Comparison of ENCODE assay signal across 9 cellular contexts in the genomic region with DNA sequence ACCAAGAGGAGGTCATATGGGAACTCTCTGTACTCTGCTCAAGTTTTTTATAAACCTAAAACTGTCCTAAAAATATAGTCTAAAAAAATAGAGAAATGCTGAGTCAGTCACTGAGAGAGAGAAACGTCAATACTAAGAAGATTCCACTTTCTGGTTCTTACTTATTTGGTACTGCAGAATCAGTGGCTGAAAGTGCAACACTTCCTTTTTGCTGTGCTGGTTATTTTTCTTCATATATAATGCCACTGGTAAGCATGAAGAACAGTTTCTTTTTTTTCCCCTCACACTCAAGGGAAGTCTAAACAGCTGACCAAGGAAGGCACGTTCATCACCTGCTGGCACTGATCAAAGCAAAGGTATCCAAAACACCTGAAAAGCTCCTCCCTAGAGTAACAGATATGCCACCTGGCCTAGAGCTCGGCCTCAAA. TPM values are rescaled to one million over a fixed set of nuclear protein-coding genes. Genes with fewer than 3 reads are reported as not detected.
DNase-seq lines count a peak whose midpoint lies in the region; ATAC-seq and TF ChIP-seq lines count a peak whose summit lies in the region.
"Had no signal": no experiment of that assay in that cellular context is flagged by ENCODE, and none has a peak within 500 bp of the region (broad histone marks: within the 10 kb centered on the region; RNA-seq: fewer than 3 reads in every experiment).

No MANE protein-coding gene starts in this region.

- peaks cover 0 to 25% of the 10 kb centered on the region in 2 donors for H3K36me3 ChIP-seq in left lung
- H3K36me3 ChIP-seq in WERI-Rb-1: no peaks in the 10 kb centered on the region

- H3K27ac ChIP-seq in left lung (peak overlapping the region in 1 of 2 donors; percentile 8), WERI-Rb-1 (no peak overlapping the region)

- DNase-seq in left lung: no peak
- DNase-seq in WERI-Rb-1: no peak
- no peak for DNase-seq in stimulated activated CD4-positive, alpha-beta T cell treated with anti-CD3 and anti-CD28 coated beads, Interleukin-2, amount 100 ng/mL, for 48 hours
- no peak for DNase-seq in NCI-H187 (lab: John Stamatoyannopoulos, UW)
- no peak for DNase-seq in posterior vena cava (ENCODE audit: low spot score)
- DNase-seq: mammary epithelial cell had no signal

- no peak overlapping the region for H3K4me3 ChIP-seq in left lung
- no peak overlapping the region for H3K4me3 ChIP-seq in WERI-Rb-1 (ENCODE audit: low read depth, low read length)

- TF ChIP-seq CTCF in left lung (IDR thresholded peaks at IDR 0.05): no peak
- TF ChIP-seq CTCF in WERI-Rb-1 (IDR thresholded peaks at IDR 0.05; ENCODE audit: low read depth, low read length): no peak

- ATAC-seq in GM18505 (IDR thresholded peaks at IDR 0.05; ENCODE audit: unreplicated experiment): peak; percentile 76
- ATAC-seq in GM21423 (IDR thresholded peaks at IDR 0.05; ENCODE audit: unreplicated experiment): peak; percentile 69
- ATAC-seq in HG03565 (IDR thresholded peaks at IDR 0.05; ENCODE audit: unreplicated experiment): peak; percentile 79
- ATAC-seq in left lung: peak; percentile 24

- no peaks in the 10 kb centered on the region for H3K4me1 ChIP-seq in left lung

- TF ChIP-seq POLR2A in GM18505 (IDR thresholded peaks at IDR 0.05; ENCODE audit: borderline replicate concordance, extremely low read depth, insufficient read depth, insufficient read length): no peak

- no peaks in the 10 kb centered on the region for H3K27me3 ChIP-seq in left lung
- H3K27me3 ChIP-seq in WERI-Rb-1 (ENCODE audit: insufficient read depth, low read depth, severe bottlenecking): no peaks in the 10 kb centered on the region

- H3K9me3 ChIP-seq in left lung (no peaks in the 10 kb centered on the region), WERI-Rb-1 (ENCODE audit: severe bottlenecking) (no peaks in the 10 kb centered on the region)

- intact Hi-C loops in left lung (cut with DNase I) (no loop called here), posterior vena cava (cut with DNase I) (no loop called here)

RNA-seq across cellular contexts. Expression of gene N4BP2L1, which starts 44.3 kb away (rescaled TPM):
- total RNA-seq in left lung (10 to 100 TPM; 12.4 to 13.4 TPM), posterior vena cava (10 to 100 TPM; 10.1 to 10.4 TPM)

Comparison
In these comparisons a context has a peak if more than half of its experiments do, and no peak if none do; other contexts are left out.
1. ATAC-seq: peak in every context shown above with its lines; median percentile 79 in HG03565; 76 in GM18505; 69 in GM21423; 24 in left lung.